In genomic region chr14:24431569-24432258, GRCh38 we compare ENCODE assay signal across 8 cellular contexts. TPM values are rescaled to one million over a fixed set of nuclear protein-coding genes. Genes with fewer than 3 reads are reported as not detected.
DNase-seq lines count a peak whose midpoint lies in the region; TF ChIP-seq lines count a peak whose summit lies in the region.

No MANE protein-coding gene starts in this region.

- H3K4me3 Mint-ChIP-seq in activated T-helper 2 cell treated with anti-CD3 and anti-CD28 coated beads, Interferon-gamma antibody, Interleukin-2, Interleukin-4, amounts not matched to agents 10 μg/mL and 5 μg/mL and 100 μg/mL, durations not matched to agents 14 hours and 24 hours and 36 hours (ENCODE audit: low read depth), result peak overlapping the region; percentile 84
- H3K4me3 Mint-ChIP-seq in neural progenitor cell, result peak overlapping the region; percentile 90

- intact Hi-C loops in activated T-helper 2 cell treated with anti-CD3 and anti-CD28 coated beads, Interferon-gamma antibody, Interleukin-2, Interleukin-4, amounts not matched to agents 10 μg/mL and 5 μg/mL and 100 μg/mL, durations not matched to agents 14 hours and 24 hours and 36 hours (cut with micrococcal nuclease), result loop anchor here (1.0 to 10.0 kb wide), 7 partner anchors 11 to 337 kb away; partner anchors contain the start of genes PCK2, SDR39U1 and TINF2
- intact Hi-C loops in stomach (cut with DNase I; ENCODE audit: low total_unique reads), result loop anchor here (5.0 kb wide), 1 partner anchor 99 kb away; no protein-coding TSS in a partner anchor

- H3K4me1 ChIP-seq in neural progenitor cell (no peaks in the 10 kb centered on the region), stomach (peaks cover 51 to 85% (median 81%) of the 10 kb centered on the region in 4 donors)

- POLR2A ChIA-PET in RWPE1 (lab: Yijun Ruan, JAX; ENCODE audit: low non-redundant PET), result interaction anchor here (0.6 to 3.3 kb wide), 3 partner anchors 96 to 104 kb away, joined by 3 to 11 read pairs (median 5); no protein-coding TSS in a partner anchor

- H3K27ac ChIP-seq in RWPE1 (peak overlapping the region; percentile 91), neural progenitor cell (no peak overlapping the region), stomach (peak overlapping the region; percentile 43 to 99 (median 98))

- H3K27me3 ChIP-seq in neural progenitor cell (peaks cover 22% of the 10 kb centered on the region), stomach (no peaks in the 10 kb centered on the region)

- peaks cover 27% of the 10 kb centered on the region for H4K20me1 ChIP-seq in neural progenitor cell (ENCODE audit: low read depth)

- CTCF ChIA-PET in RWPE1 (lab: Yijun Ruan, JAX), result interaction anchor here (0.6 to 5.3 kb wide), 24 partner anchors 10 to 1143 kb away, joined by 3 to 94 read pairs (median 5); partner anchors contain the start of genes ADCY4, DHRS1 and NOP9

- no peak for TF ChIP-seq EP300 in stomach (IDR thresholded peaks at IDR 0.05)

- TF ChIP-seq POLR2A in stomach (IDR thresholded peaks at IDR 0.05), result no peak

- peak overlapping the region; percentile 91 for H3K27ac Mint-ChIP-seq in activated T-helper 2 cell treated with anti-CD3 and anti-CD28 coated beads, Interferon-gamma antibody, Interleukin-2, Interleukin-4, amounts not matched to agents 10 μg/mL and 5 μg/mL and 100 μg/mL, durations not matched to agents 14 hours and 24 hours and 36 hours
- peak overlapping the region; percentile 58 for H3K27ac Mint-ChIP-seq in neural progenitor cell

- no peaks in the 10 kb centered on the region for H3K9me3 Mint-ChIP-seq in activated T-helper 2 cell treated with anti-CD3 and anti-CD28 coated beads, Interferon-gamma antibody, Interleukin-2, Interleukin-4, amounts not matched to agents 10 μg/mL and 5 μg/mL and 100 μg/mL, durations not matched to agents 14 hours and 24 hours and 36 hours
- H3K9me3 Mint-ChIP-seq in neural progenitor cell, result no peaks in the 10 kb centered on the region

- H3K36me3 Mint-ChIP-seq in activated T-helper 2 cell treated with anti-CD3 and anti-CD28 coated beads, Interferon-gamma antibody, Interleukin-2, Interleukin-4, amounts not matched to agents 10 μg/mL and 5 μg/mL and 100 μg/mL, durations not matched to agents 14 hours and 24 hours and 36 hours (ENCODE audit: low read depth), result peaks cover 49% of the 10 kb centered on the region
- H3K36me3 Mint-ChIP-seq in neural progenitor cell, result peaks cover 3% of the 10 kb centered on the region

- H3K9me3 ChIP-seq in neural progenitor cell (ENCODE audit: low read depth), result no peaks in the 10 kb centered on the region
- no peaks in the 10 kb centered on the region for H3K9me3 ChIP-seq in stomach

- peak overlapping the region; percentile 93 for H3K4me3 ChIP-seq in fibroblast of the aortic adventitia (ENCODE audit: low read depth, low read length)
- H3K4me3 ChIP-seq in neural progenitor cell, result no peak overlapping the region
- H3K4me3 ChIP-seq in stomach, result peak overlapping the region; percentile 69 to 81 (median 76)

- WGBS in stomach, 5 donors, result 29 to 35% (median 32%) methylated on average over 11 to 15 of the region's 15 CpGs

- H3K4me2 ChIP-seq in neural progenitor cell, result peak overlapping the region; percentile 89

- H3K27me3 Mint-ChIP-seq in activated T-helper 2 cell treated with anti-CD3 and anti-CD28 coated beads, Interferon-gamma antibody, Interleukin-2, Interleukin-4, amounts not matched to agents 10 μg/mL and 5 μg/mL and 100 μg/mL, durations not matched to agents 14 hours and 24 hours and 36 hours (ENCODE audit: low read depth), result no peaks in the 10 kb centered on the region
- peaks cover 6% of the 10 kb centered on the region for H3K27me3 Mint-ChIP-seq in neural progenitor cell (ENCODE audit: insufficient read depth, low read depth)

- no peak overlapping the region for H3K9ac ChIP-seq in neural progenitor cell

- peak; percentile 93 for TF ChIP-seq CTCF in LNCAP (IDR thresholded peaks at IDR 0.05)
- TF ChIP-seq CTCF in RWPE1 (conservative IDR thresholded peaks at IDR 0.05; ENCODE audit: low read depth), result peak; percentile 93
- peak; percentile 96 for TF ChIP-seq CTCF in fibroblast of the aortic adventitia (IDR thresholded peaks at IDR 0.05; ENCODE audit: insufficient read depth, low read length)
- TF ChIP-seq CTCF in neural progenitor cell (IDR thresholded peaks at IDR 0.05), result peak; percentile 92
- TF ChIP-seq CTCF in stomach (IDR thresholded peaks at IDR 0.05), result peak in 5 of 7 experiments; percentile 82 to 98 (median 94)

- peaks cover 23% of the 10 kb centered on the region for H3F3A ChIP-seq in neural progenitor cell (ENCODE audit: low read depth)

- H3K79me2 ChIP-seq in neural progenitor cell (ENCODE audit: low read depth), result peaks cover 4% of the 10 kb centered on the region

- peak; percentile 93 for DNase-seq in ELR (ENCODE audit: low read depth)
- peak; percentile 9 for DNase-seq in GOT3 (lab: John Stamatoyannopoulos, UW)
- DNase-seq in RWPE1 (ENCODE audit: low spot score), result peak; percentile 87
- DNase-seq in activated T-helper 2 cell treated with anti-CD3 and anti-CD28 coated beads, Interferon-gamma antibody, Interleukin-2, Interleukin-4, amounts not matched to agents 10 μg/mL and 5 μg/mL and 100 μg/mL, durations not matched to agents 14 hours and 24 hours and 36 hours (ENCODE audit: low spot score), result peak; percentile 83
- DNase-seq in fibroblast of the aortic adventitia (ENCODE audit: low read depth), result peak; percentile 95
- peak; percentile 95 for DNase-seq in neural progenitor cell (ENCODE audit: low spot score)
- DNase-seq in stomach, result peak; percentile 93

- no peak overlapping the region for H2AFZ ChIP-seq in neural progenitor cell (replicated peaks)

- peaks cover 30% of the 10 kb centered on the region for H3K4me1 Mint-ChIP-seq in activated T-helper 2 cell treated with anti-CD3 and anti-CD28 coated beads, Interferon-gamma antibody, Interleukin-2, Interleukin-4, amounts not matched to agents 10 μg/mL and 5 μg/mL and 100 μg/mL, durations not matched to agents 14 hours and 24 hours and 36 hours (ENCODE audit: low read depth)
- peaks cover 20% of the 10 kb centered on the region for H3K4me1 Mint-ChIP-seq in neural progenitor cell

- H3K36me3 ChIP-seq in neural progenitor cell (no peaks in the 10 kb centered on the region), stomach (peaks cover 23 to 54% (median 47%) of the 10 kb centered on the region in 4 donors)

RNA-seq across cellular contexts. Expression of gene KHNYN, which starts 2.0 kb away (rescaled TPM):
- total RNA-seq in activated T-helper 2 cell treated with anti-CD3 and anti-CD28 coated beads, Interferon-gamma antibody, Interleukin-2, Interleukin-4, amounts not matched to agents 10 μg/mL and 5 μg/mL and 100 μg/mL, durations not matched to agents 14 hours and 24 hours and 36 hours, result 72.6 and 75.3 TPM in 2 replicates
- 37.1 and 39.8 TPM in 2 replicates for total RNA-seq in fibroblast of the aortic adventitia (ENCODE audit: low replicate concordance)
- 20.4 and 34.7 TPM in 2 replicates for total RNA-seq in neural progenitor cell (ENCODE audit: low replicate concordance)
- total RNA-seq in stomach, result 100 to 1,000 TPM in 1 of 5 donors, 10 to 100 TPM in 4; 63.4 to 348 (median 77.2) TPM
- polyA plus RNA-seq in stomach, result 10 to 100 TPM; 13.9 to 23.4 (median 22.9) TPM

RNA-seq across cellular contexts. Expression of gene CBLN3, which starts 2.2 kb away (rescaled TPM):
- total RNA-seq in activated T-helper 2 cell treated with anti-CD3 and anti-CD28 coated beads, Interferon-gamma antibody, Interleukin-2, Interleukin-4, amounts not matched to agents 10 μg/mL and 5 μg/mL and 100 μg/mL, durations not matched to agents 14 hours and 24 hours and 36 hours, result 5.4 and 5.5 TPM in 2 replicates
- total RNA-seq in fibroblast of the aortic adventitia (ENCODE audit: low replicate concordance), result 5.9 and 6.2 TPM in 2 replicates
- 0.25 TPM in 1 of 2 replicates, not detected in the other for total RNA-seq in neural progenitor cell (ENCODE audit: low replicate concordance)
- total RNA-seq in stomach, result 1 to 10 TPM in 3 of 5 donors, not detected in 2; 2.0 to 4.2 (median 3.8) TPM
- 1 to 10 TPM in 2 of 3 donors, under 1 TPM in 1; 0.81 to 2.1 (median 1.4) TPM for polyA plus RNA-seq in stomach

RNA-seq across cellular contexts. Expression of gene SDR39U1, which starts 10.9 kb away (rescaled TPM):
- 40.8 and 47.7 TPM in 2 replicates for total RNA-seq in activated T-helper 2 cell treated with anti-CD3 and anti-CD28 coated beads, Interferon-gamma antibody, Interleukin-2, Interleukin-4, amounts not matched to agents 10 μg/mL and 5 μg/mL and 100 μg/mL, durations not matched to agents 14 hours and 24 hours and 36 hours
- total RNA-seq in fibroblast of the aortic adventitia (ENCODE audit: low replicate concordance) (12.6 and 13.7 TPM in 2 replicates), neural progenitor cell (ENCODE audit: low replicate concordance) (19.0 and 37.8 TPM in 2 replicates), stomach (10 to 100 TPM; 10.8 to 71.2 (median 42.4) TPM)
- 10 to 100 TPM; 37.0 to 64.8 (median 41.8) TPM for polyA plus RNA-seq in stomach

RNA-seq across cellular contexts. Expression of gene NYNRIN, which starts 32.9 kb away (rescaled TPM):
- total RNA-seq in activated T-helper 2 cell treated with anti-CD3 and anti-CD28 coated beads, Interferon-gamma antibody, Interleukin-2, Interleukin-4, amounts not matched to agents 10 μg/mL and 5 μg/mL and 100 μg/mL, durations not matched to agents 14 hours and 24 hours and 36 hours, result 0.02 and 0.34 TPM in 2 replicates
- 14.1 and 45.1 TPM in 2 replicates for total RNA-seq in fibroblast of the aortic adventitia (ENCODE audit: low replicate concordance)
- total RNA-seq in neural progenitor cell (ENCODE audit: low replicate concordance), result 15.5 and 34.3 TPM in 2 replicates
- 10 to 100 TPM in 2 of 5 donors, 1 to 10 TPM in 3; 2.9 to 16.0 (median 8.1) TPM for total RNA-seq in stomach
- polyA plus RNA-seq in stomach, result 1 to 10 TPM; 2.3 to 3.3 (median 2.3) TPM

Comparison
In these comparisons a context has a peak if more than half of its experiments do, and no peak if none do; other contexts are left out.
1. DNase-seq: peak in every context shown above with its lines; median percentile 95 in fibroblast of the aortic adventitia; 95 in neural progenitor cell; 93 in ELR; 93 in stomach; 87 in RWPE1; 83 in activated T-helper 2 cell treated with anti-CD3 and anti-CD28 coated beads, Interferon-gamma antibody, Interleukin-2, Interleukin-4, amounts not matched to agents 10 μg/mL and 5 μg/mL and 100 μg/mL, durations not matched to agents 14 hours and 24 hours and 36 hours; 9 in GOT3.